In genomic region chr1:100351095-100351884, GRCh38 we compare ENCODE assay signal across 8 cellular contexts. TPM values are rescaled to one million over a fixed set of nuclear protein-coding genes. Genes with fewer than 3 reads are reported as not detected.
DNase-seq lines count a peak whose midpoint lies in the region; ATAC-seq and TF ChIP-seq lines count a peak whose summit lies in the region.

No MANE protein-coding gene starts in this region.

- no peaks in the 10 kb centered on the region for H3K27me3 Mint-ChIP-seq in activated T-cell treated with anti-CD3 and anti-CD28 coated beads, Interleukin-2, amount 50 U/mL, for 4 hours (ENCODE audit: low read depth)

- peaks cover 33% of the 10 kb centered on the region for H3K4me1 Mint-ChIP-seq in activated T-cell treated with anti-CD3 and anti-CD28 coated beads, Interleukin-2, amount 50 U/mL, for 4 hours (ENCODE audit: low read depth)

- H3K4me3 ChIP-seq in Jurkat, Clone E6-1 (ENCODE audit: low read length): peak overlapping the region; percentile 83
- H3K4me3 ChIP-seq in PC-9 (peak overlapping the region; percentile 63), esophagus squamous epithelium (peak overlapping the region; percentile 65 to 95 (median 77))

- H3K4me2 ChIP-seq in PC-9: peak overlapping the region; percentile 91

- H3K9me3 ChIP-seq in PC-9 (ENCODE audit: insufficient read depth, low read depth) (no peaks in the 10 kb centered on the region), esophagus squamous epithelium (no peaks in the 10 kb centered on the region)

- H3K4me3 Mint-ChIP-seq in activated T-cell treated with anti-CD3 and anti-CD28 coated beads, Interleukin-2, amount 50 U/mL, for 4 hours: peak overlapping the region; percentile 94

- H3K27me3 ChIP-seq in PC-9 (ENCODE audit: insufficient read depth, low read depth) (no peaks in the 10 kb centered on the region), esophagus squamous epithelium (no peaks in the 10 kb centered on the region)

- ATAC-seq in GM21717 (IDR thresholded peaks at IDR 0.05; ENCODE audit: unreplicated experiment): peak; percentile 65
- peak; percentile 78 for ATAC-seq in activated T-cell treated with anti-CD3 and anti-CD28 coated beads, Interleukin-2, amount 50 U/mL, for 4 hours

- WGBS in esophagus squamous epithelium, 2 donors: 6 to 9% methylated on average over 19 to 26 of the region's 36 CpGs

- H3K36me3 ChIP-seq in PC-9 (ENCODE audit: low read depth): no peaks in the 10 kb centered on the region
- no peaks in the 10 kb centered on the region for H3K36me3 ChIP-seq in esophagus squamous epithelium

- H3K79me2 ChIP-seq in PC-9 (ENCODE audit: low read depth): peaks cover 6% of the 10 kb centered on the region

- TSS peak; percentile 91 for BruUV-seq in PC-9 (replicated peaks; lab: Mats Ljungman, UMichigan)

- CTCF ChIA-PET in PC-9 (lab: Charles Lee): interaction anchor here (0.7 kb wide), 1 partner anchor 181 kb away, joined by 3 read pairs; no protein-coding TSS in a partner anchor

- H3K4me1 ChIP-seq in PC-9 (replicated peaks; ENCODE audit: insufficient read depth) (peaks cover 31% of the 10 kb centered on the region), esophagus squamous epithelium (peaks cover 0 to 52% (median 3%) of the 10 kb centered on the region in 3 donors)

- H3K9me2 ChIP-seq in PC-9 (ENCODE audit: insufficient read depth): no peaks in the 10 kb centered on the region

- H3K27ac ChIP-seq in PC-9 (peak overlapping the region; percentile 36), esophagus squamous epithelium (peak overlapping the region; percentile 81 to 96 (median 94))

- POLR2A ChIA-PET in PC-9 (lab: Charles Lee; ENCODE audit: unreplicated experiment): no interaction called here

- peaks cover 38% of the 10 kb centered on the region for H3F3A ChIP-seq in PC-9 (ENCODE audit: insufficient read depth, low read depth)

- peak; percentile 49; the same call in 1 of the 2 replicates for TF ChIP-seq CTCF in PC-9 (conservative IDR thresholded peaks at IDR 0.05)
- peak in 3 of 6 experiments; percentile 7 to 24 (median 23) for TF ChIP-seq CTCF in esophagus squamous epithelium (IDR thresholded peaks at IDR 0.05)

- TF ChIP-seq POLR2A in esophagus squamous epithelium (IDR thresholded peaks at IDR 0.05): peak in 3 of 4 donors; percentile 49 to 70 (median 50)

- intact Hi-C loops in PC-9 (cut with micrococcal nuclease; ENCODE audit: unreplicated experiment): loop anchor here (5.0 to 10.0 kb wide), 3 partner anchors 46 to 106 kb away; partner anchors contain the start of gene DBT
- intact Hi-C loops in esophagus squamous epithelium (cut with DNase I): no loop called here

- no peaks in the 10 kb centered on the region for H4K20me1 ChIP-seq in PC-9 (ENCODE audit: insufficient read depth)

- H2AFZ ChIP-seq in PC-9: peak overlapping the region; percentile 91

- DNase-seq in DMS79 treated with DMSO at 0.1 percent for 48 hours (lab: John Stamatoyannopoulos, UW) (peak; percentile 98), PC-9 (peak; percentile 78 to 88), esophagus squamous epithelium (lab: John Stamatoyannopoulos, UW) (peak; percentile 41), myocyte (ENCODE audit: low read depth) (peak; percentile 94)
- DNase-seq in Jurkat, Clone E6-1 (ENCODE audit: low read depth, low spot score): peak; percentile 96
- DNase-seq in activated T-cell treated with anti-CD3 and anti-CD28 coated beads, Interleukin-2, amount 50 U/mL, for 4 hours: peak; percentile 74
- peak; percentile 76 to 77 for DNase-seq in stimulated activated CD8-positive, alpha-beta memory T cell treated with anti-CD3 and anti-CD28 coated beads, Interleukin-7, amount 100 ng/mL, for 4 hours (ENCODE audit: low read depth in 2 of 2)

- H3K9me3 Mint-ChIP-seq in activated T-cell treated with anti-CD3 and anti-CD28 coated beads, Interleukin-2, amount 50 U/mL, for 4 hours: no peaks in the 10 kb centered on the region

- H3K36me3 Mint-ChIP-seq in activated T-cell treated with anti-CD3 and anti-CD28 coated beads, Interleukin-2, amount 50 U/mL, for 4 hours (ENCODE audit: insufficient read depth): peaks cover 10% of the 10 kb centered on the region

RNA-seq across cellular contexts. Expression of gene CDC14A, which starts 1.0 kb away (rescaled TPM):
- 2.8 TPM for polyA plus RNA-seq in Jurkat, Clone E6-1 (2012; ENCODE audit: insufficient read depth, insufficient read length)
- 2.1 and 2.8 TPM in 2 replicates for total RNA-seq in PC-9 (2021)
- total RNA-seq in activated T-cell treated with anti-CD3 and anti-CD28 coated beads, Interleukin-2, amount 50 U/mL, for 4 hours: 10 to 100 TPM in 2 of 3 donors, 1 to 10 TPM in 1; 9.5 to 12.8 (median 12.5) TPM
- total RNA-seq in esophagus squamous epithelium: 1 to 10 TPM; 3.0 to 8.6 (median 4.3) TPM
- total RNA-seq in myocyte: 5.9 and 8.5 TPM in 2 replicates
- 2.3 TPM for polyA plus RNA-seq in myocyte (2012)

Comparison
In these comparisons a context has a peak if more than half of its experiments do, and no peak if none do; other contexts are left out.
1. Peak in every context shown above with its lines: DNase-seq, ATAC-seq, H3K4me3 ChIP-seq and H3K27ac ChIP-seq.
2. DNase-seq: peak in every context shown above with its lines; median percentile 98 in DMS79 treated with DMSO at 0.1 percent for 48 hours; 96 in Jurkat, Clone E6-1; 94 in myocyte; 83 in PC-9; 76 in stimulated activated CD8-positive, alpha-beta memory T cell treated with anti-CD3 and anti-CD28 coated beads, Interleukin-7, amount 100 ng/mL, for 4 hours; 74 in activated T-cell treated with anti-CD3 and anti-CD28 coated beads, Interleukin-2, amount 50 U/mL, for 4 hours; 41 in esophagus squamous epithelium.